ENCODE assay signal across 16 cellular contexts in the genomic region with DNA sequence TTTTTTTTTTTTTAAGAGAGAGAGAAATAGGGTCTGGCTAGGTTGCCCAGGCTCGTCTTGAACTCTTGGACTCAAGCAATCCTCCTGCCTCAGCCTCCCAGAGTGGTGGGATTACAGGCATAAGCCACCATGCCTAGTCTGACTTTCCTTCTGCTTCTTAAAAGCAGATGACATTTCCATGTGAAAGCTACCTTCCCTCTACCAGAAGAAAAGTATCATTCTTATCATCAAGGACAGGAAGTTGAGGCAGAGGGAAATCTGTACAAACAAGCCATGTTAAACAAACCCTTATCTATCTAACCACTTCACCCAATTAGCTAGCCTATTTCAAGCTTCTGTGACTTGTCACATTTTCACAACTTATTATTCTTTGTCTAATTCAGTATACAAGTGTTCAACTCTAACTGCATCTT. TPM values are rescaled to one million over a fixed set of nuclear protein-coding genes. Genes with fewer than 3 reads are reported as not detected.
"Had no signal": no experiment of that assay in that cellular context is flagged by ENCODE, and none has a peak within 500 bp of the region (broad histone marks: within the 10 kb centered on the region; RNA-seq: fewer than 3 reads in every experiment).

No MANE protein-coding gene starts in this region.

- H3K9me3 Mint-ChIP-seq: activated T-helper 1 cell treated with anti-CD3 and anti-CD28 coated beads, Interleukin-12 subunit alpha, Interleukin-12 subunit beta, Interleukin-2, Interleukin-4 antibody, amounts not matched to agents 30 ng/mL and 10 ng/mL and 1 ng/mL, durations not matched to agents 14 hours and 24 hours and 36 hours; immature natural killer cell had no signal

- DNase-seq: activated CD4-positive, alpha-beta T cell treated with anti-CD3 and anti-CD28 coated beads, Interleukin-2, amount 50 U/mL, for 1 hour; activated CD4-positive, CD25-positive, alpha-beta regulatory T cell treated with anti-CD3 and anti-CD28 coated beads, Interleukin-2, amount 50 U/mL, for 72 hours; activated naive CD4-positive, alpha-beta T cell treated with anti-CD3 and anti-CD28 coated beads for 36 hours; amniotic stem cell; dorsolateral prefrontal cortex; immature natural killer cell; kidney glomerular epithelial cell; left ventricle myocardium inferior; mammary epithelial cell; ovary; stimulated activated CD4-positive, alpha-beta T cell treated with anti-CD3 and anti-CD28 coated beads, Interleukin-4, amount 100 ng/mL, for 1 hour; SW 1271; upper lobe of right lung had no signal

- H3K4me3 Mint-ChIP-seq: activated naive CD4-positive, alpha-beta T cell treated with anti-CD3 and anti-CD28 coated beads for 36 hours; activated T-helper 1 cell treated with anti-CD3 and anti-CD28 coated beads, Interleukin-12 subunit alpha, Interleukin-12 subunit beta, Interleukin-2, Interleukin-4 antibody, amounts not matched to agents 30 ng/mL and 10 ng/mL and 1 ng/mL, durations not matched to agents 14 hours and 24 hours and 36 hours; immature natural killer cell had no signal

- H3K27ac Mint-ChIP-seq: activated naive CD4-positive, alpha-beta T cell treated with anti-CD3 and anti-CD28 coated beads for 36 hours; activated T-helper 1 cell treated with anti-CD3 and anti-CD28 coated beads, Interleukin-12 subunit alpha, Interleukin-12 subunit beta, Interleukin-2, Interleukin-4 antibody, amounts not matched to agents 30 ng/mL and 10 ng/mL and 1 ng/mL, durations not matched to agents 14 hours and 24 hours and 36 hours; immature natural killer cell had no signal

- H3K4me1 Mint-ChIP-seq: immature natural killer cell had no signal

- H3K9me3 ChIP-seq: ovary, upper lobe of right lung had no signal

- ATAC-seq: sciatic nerve, upper lobe of right lung had no signal

RNA-seq across cellular contexts. Expression of gene SAMSN1, which starts 54.8 kb away (rescaled TPM):
- total RNA-seq: mammary epithelial cell, SK-MEL-5 had no signal
